In genomic region chr2:16784652-16785051, GRCh38 we compare ENCODE assay signal across 21 cellular contexts.
DNase-seq lines count a peak whose midpoint lies in the region; ATAC-seq and TF ChIP-seq lines count a peak whose summit lies in the region.
"Had no signal": no experiment of that assay in that cellular context is flagged by ENCODE, and none has a peak within 500 bp of the region (broad histone marks: within the 10 kb centered on the region; RNA-seq: fewer than 3 reads in every experiment).

No MANE protein-coding gene starts in this region.

- peak; percentile 44 for DNase-seq in A673 (ENCODE audit: low spot score)
- DNase-seq in NCI-H69 (lab: John Stamatoyannopoulos, UW): peak; percentile 77
- DNase-seq in choroid plexus epithelial cell (ENCODE audit: low read depth): peak; percentile 3
- DNase-seq in islet precursor cell: no peak
- DNase-seq in Peyer's patch: no peak
- DNase-seq: AML-193; CD4-positive, alpha-beta T cell; DMS53; HCEC 1CT; Karpas-422; NCI-H1092; NCI-H1417 treated with DMSO at 0.1 percent for 48 hours; NCI-H187 treated with DMSO at 0.1 percent for 48 hours; NCI-H226; NCI-H524; SHP77 treated with DMSO at 0.1 percent for 48 hours had no signal

- intact Hi-C loops in A673 (cut with micrococcal nuclease; ENCODE audit: unreplicated experiment): no loop called here

- H3K4me3 ChIP-seq in A673 (ENCODE audit: low read depth, low read length, poor library complexity, severe bottlenecking) (no peak overlapping the region), HEK293 (ENCODE audit: low read depth, low read length) (no peak overlapping the region), choroid plexus epithelial cell (ENCODE audit: low read depth, low read length) (no peak overlapping the region), Peyer's patch (no peak overlapping the region)
- H3K4me3 ChIP-seq: BLaER1 treated with 17β-estradiol and CSF1 and Interleukin-3, amounts not matched to agents 10 nM and 100 nM had no signal

- H3K27me3 ChIP-seq in A673 (replicated peaks; ENCODE audit: insufficient read depth, low read depth, low read length, poor library complexity) (peaks cover 35% of the 10 kb centered on the region), Peyer's patch (no peaks in the 10 kb centered on the region)
- H3K27me3 ChIP-seq: BLaER1 treated with 17β-estradiol and CSF1 and Interleukin-3, amounts not matched to agents 10 nM and 100 nM had no signal

- H3K27ac ChIP-seq in A673 (ENCODE audit: low read depth, low read length, poor library complexity, severe bottlenecking) (no peak overlapping the region), HEK293 (ENCODE audit: extremely low read depth, low read depth, low read length) (no peak overlapping the region), Peyer's patch (no peak overlapping the region)
- H3K27ac ChIP-seq: BLaER1 treated with 17β-estradiol and CSF1 and Interleukin-3, amounts not matched to agents 10 nM and 100 nM had no signal

- POLR2A ChIA-PET in A673 (lab: Charles Lee; ENCODE audit: low non-redundant PET): no interaction called here
- POLR2A ChIA-PET in HEK293 (lab: Yijun Ruan, JAX): no interaction called here

- no TSS peak for BruUV-seq in A673 (replicated peaks; lab: Mats Ljungman, UMichigan)

- no peak for TF ChIP-seq POLR2A in Peyer's patch (IDR thresholded peaks at IDR 0.05)

- no peak for ATAC-seq in GM18870 (IDR thresholded peaks at IDR 0.05; ENCODE audit: unreplicated experiment)
- ATAC-seq: HepG2, Panc1 had no signal

- H3K36me3 ChIP-seq in A673 (ENCODE audit: insufficient read depth, low read length, poor library complexity, severe bottlenecking) (no peaks in the 10 kb centered on the region), HEK293 (ENCODE audit: control insufficient read depth in 2 of 2, insufficient read depth in 1 of 2, low read length in 2 of 2) (no peaks in the 10 kb centered on the region), Peyer's patch (no peaks in the 10 kb centered on the region)
- H3K36me3 ChIP-seq: BLaER1 treated with 17β-estradiol and CSF1 and Interleukin-3, amounts not matched to agents 10 nM and 100 nM had no signal

- no peak for TF ChIP-seq CTCF in A673 (conservative IDR thresholded peaks at IDR 0.05; ENCODE audit: low read depth, low read length)
- no peak for TF ChIP-seq CTCF in HEK293 (tag by site-specific recombination; IDR thresholded peaks at IDR 0.05)
- no peak for TF ChIP-seq CTCF in choroid plexus epithelial cell (conservative IDR thresholded peaks at IDR 0.05; ENCODE audit: low read depth, low read length)
- no peak for TF ChIP-seq CTCF in Peyer's patch (IDR thresholded peaks at IDR 0.05)

- H3K4me1 ChIP-seq in A673 (ENCODE audit: insufficient read depth, low read length, poor library complexity, severe bottlenecking) (peaks cover 11% of the 10 kb centered on the region), HEK293 (ENCODE audit: control insufficient read depth, insufficient read depth, low read length) (no peaks in the 10 kb centered on the region), Peyer's patch (no peaks in the 10 kb centered on the region)
- H3K4me1 ChIP-seq: BLaER1 treated with 17β-estradiol and CSF1 and Interleukin-3, amounts not matched to agents 10 nM and 100 nM had no signal

- H3K9me3 ChIP-seq in A673 (ENCODE audit: low read depth, low read length, poor library complexity, severe bottlenecking) (no peaks in the 10 kb centered on the region), HEK293 (ENCODE audit: control insufficient read depth, insufficient read depth, low read depth, low read length) (no peaks in the 10 kb centered on the region), Peyer's patch (no peaks in the 10 kb centered on the region)

- CTCF ChIA-PET in A673 (lab: Charles Lee): interaction anchor here (0.6 kb wide), 1 partner anchor 154 kb away, joined by 3 read pairs; no protein-coding TSS in a partner anchor
- CTCF ChIA-PET in HEK293 (lab: Yijun Ruan, JAX): interaction anchor here (4.5 kb wide), 1 partner anchor 12 kb away, joined by 31 read pairs; no protein-coding TSS in a partner anchor

TF ChIP-seq in HEK293, 187 proteins besides CTCF, POLR2A, EP300 and RAD21:
- no peak for TF ChIP-seq ZNF148 (tag by site-specific recombination; IDR thresholded peaks at IDR 0.05; ENCODE audit: borderline replicate concordance)
- TF ChIP-seq ZNF621 (tag by site-specific recombination; IDR thresholded peaks at IDR 0.05): no peak
- TF ChIP-seq ZIC2 (tag by site-specific recombination; IDR thresholded peaks at IDR 0.05): peak; percentile 69
- TF ChIP-seq ZSCAN16 (tag by site-specific recombination; IDR thresholded peaks at IDR 0.05): 0 out of 2 replicates have a peak, but pooled peaks have one; percentile 63

Comparison
In these comparisons a context has a peak if more than half of its experiments do, and no peak if none do; other contexts are left out.
1. DNase-seq: peak in A673 (single experiment), NCI-H69 (single experiment) and choroid plexus epithelial cell (single experiment); none in islet precursor cell (single experiment) and Peyer's patch (0 of 3).